25 cellular contexts compared by ENCODE assay signal in genomic region chr3:11807651-11808050, GRCh38. TPM values are rescaled to one million over a fixed set of nuclear protein-coding genes. Genes with fewer than 3 reads are reported as not detected.
DNase-seq lines count a peak whose midpoint lies in the region; ATAC-seq and TF ChIP-seq lines count a peak whose summit lies in the region.
"Had no signal": no experiment of that assay in that cellular context is flagged by ENCODE, and none has a peak within 500 bp of the region (broad histone marks: within the 10 kb centered on the region; RNA-seq: fewer than 3 reads in every experiment).

No MANE protein-coding gene starts in this region.

- TF ChIP-seq POLR2A in breast epithelium (IDR thresholded peaks at IDR 0.05), result no peak

- dilution Hi-C loops in mammary epithelial cell (cut with HindIII; ENCODE audit: low sequenced_read_pairs), result no loop called here

- H4K20me1 ChIP-seq in mammary epithelial cell (ENCODE audit: insufficient read depth, low read length), result no peaks in the 10 kb centered on the region

- no peaks in the 10 kb centered on the region for H3K4me1 Mint-ChIP-seq in mesothelial cell of epicardium
- H3K4me1 Mint-ChIP-seq: activated naive CD8-positive, alpha-beta T cell treated with anti-CD3 and anti-CD28 coated beads, Interleukin-2, amount 50 U/mL, for 24 hours; brain; neural crest cell had no signal

- H3K27ac Mint-ChIP-seq in mesothelial cell of epicardium, result peak overlapping the region; percentile 62
- H3K27ac Mint-ChIP-seq: activated naive CD8-positive, alpha-beta T cell treated with anti-CD3 and anti-CD28 coated beads, Interleukin-2, amount 50 U/mL, for 24 hours; CD4-positive, alpha-beta T cell had no signal

- TF ChIP-seq CTCF in breast epithelium (IDR thresholded peaks at IDR 0.05), result no peak
- no peak for TF ChIP-seq CTCF in mammary epithelial cell (conservative IDR thresholded peaks at IDR 0.05 in 1 of 2, IDR thresholded peaks at IDR 0.05 in 1 of 2; ENCODE audit: extremely low read depth in 1 of 2, insufficient read depth in 1 of 2, low read depth in 1 of 2, low read length in 2 of 2)
- TF ChIP-seq CTCF in mesothelial cell of epicardium (IDR thresholded peaks at IDR 0.05; ENCODE audit: unreplicated experiment), result no peak

- no peaks in the 10 kb centered on the region for H3K79me2 ChIP-seq in mammary epithelial cell (ENCODE audit: insufficient read depth, low read length)

- in situ Hi-C loops in mammary epithelial cell (cut with MboI; ENCODE audit: low sequenced_read_pairs in 2 of 2), result loop anchor here (10.0 kb wide), 3 partner anchors 153 to 433 kb away; no protein-coding TSS in a partner anchor

- intact Hi-C loops in breast epithelium (cut with DNase I; ENCODE audit: low total_unique reads) (loop anchor here (10.0 kb wide), 1 partner anchor 433 kb away; no protein-coding TSS in a partner anchor), mammary epithelial cell (cut with micrococcal nuclease) (loop anchor here (10.0 kb wide), 1 partner anchor 223 kb away; no protein-coding TSS in a partner anchor)

- H3K9me3 Mint-ChIP-seq in mesothelial cell of epicardium, result peaks cover 8% of the 10 kb centered on the region
- H3K9me3 Mint-ChIP-seq: activated naive CD8-positive, alpha-beta T cell treated with anti-CD3 and anti-CD28 coated beads, Interleukin-2, amount 50 U/mL, for 24 hours; CD4-positive, alpha-beta T cell had no signal

- H3K4me3 Mint-ChIP-seq in mesothelial cell of epicardium, result no peak overlapping the region
- H3K4me3 Mint-ChIP-seq: activated naive CD8-positive, alpha-beta T cell treated with anti-CD3 and anti-CD28 coated beads, Interleukin-2, amount 50 U/mL, for 24 hours; brain; CD4-positive, alpha-beta T cell; IgD-negative memory B cell; neural crest cell had no signal

- H3K4me2 ChIP-seq in mammary epithelial cell (ENCODE audit: insufficient read depth, low read depth, low read length), result no peak overlapping the region
- H3K4me2 ChIP-seq: A549 had no signal

- H3K27ac ChIP-seq in breast epithelium, result peak overlapping the region; percentile 61 to 79
- H3K27ac ChIP-seq in mammary epithelial cell (ENCODE audit: insufficient read depth, low read depth, low read length), result no peak overlapping the region
- H3K27ac ChIP-seq: A549, left lung, SJSA1, thoracic aorta had no signal

- no peak for ATAC-seq in HG03095 (IDR thresholded peaks at IDR 0.05; ENCODE audit: unreplicated experiment)
- ATAC-seq: A549, heart left ventricle, left lung had no signal

- no peaks in the 10 kb centered on the region for H3K27me3 ChIP-seq in breast epithelium
- no peaks in the 10 kb centered on the region for H3K27me3 ChIP-seq in mammary epithelial cell (ENCODE audit: insufficient read depth, low read length)
- H3K27me3 ChIP-seq: heart left ventricle, left lung, SJSA1 had no signal

- H3K36me3 Mint-ChIP-seq in mesothelial cell of epicardium, result peaks cover 47% of the 10 kb centered on the region

- peaks cover 0 to under 1% of the 10 kb centered on the region in 2 donors for H3K9me3 ChIP-seq in breast epithelium
- no peaks in the 10 kb centered on the region for H3K9me3 ChIP-seq in mammary epithelial cell (replicated peaks; ENCODE audit: insufficient read depth, low read length)
- H3K9me3 ChIP-seq: mucosa of descending colon, thoracic aorta had no signal

- no TSS peak for BruUV-seq in mammary epithelial cell (replicated peaks; lab: Mats Ljungman, UMichigan)

- H3K36me3 ChIP-seq in breast epithelium (peaks cover 5% of the 10 kb centered on the region), mammary epithelial cell (ENCODE audit: insufficient read depth, low read length) (no peaks in the 10 kb centered on the region)

- no peaks in the 10 kb centered on the region for H3K27me3 Mint-ChIP-seq in mesothelial cell of epicardium (ENCODE audit: low read depth)
- H3K27me3 Mint-ChIP-seq: activated naive CD8-positive, alpha-beta T cell treated with anti-CD3 and anti-CD28 coated beads, Interleukin-2, amount 50 U/mL, for 24 hours; CD4-positive, alpha-beta T cell; IgD-negative memory B cell had no signal

- H3K4me1 ChIP-seq in breast epithelium (no peaks in the 10 kb centered on the region), mammary epithelial cell (ENCODE audit: insufficient read depth, low read length) (no peaks in the 10 kb centered on the region)
- H3K4me1 ChIP-seq: A549, heart left ventricle, left lung had no signal

- CTCF ChIA-PET in mammary epithelial cell (lab: Charles Lee; ENCODE audit: low non-redundant PET), result no interaction called here

- DNase-seq in breast epithelium (ENCODE audit: low spot score in 2 of 2) (no peak), mammary epithelial cell (no peak), amniotic epithelial cell (ENCODE audit: low read depth) (peak; percentile 42), mesothelial cell of epicardium (ENCODE audit: low spot score in 2 of 2, unreplicated experiment in 2 of 2) (no peak), ureter (ENCODE audit: low spot score) (no peak), DMS79 treated with DMSO at 0.1 percent for 48 hours (lab: John Stamatoyannopoulos, UW) (no peak), T1000 (lab: John Stamatoyannopoulos, UW) (no peak)
- DNase-seq: activated CD4-positive, alpha-beta T cell treated with anti-CD3 and anti-CD28 coated beads for 48 hours; activated naive CD8-positive, alpha-beta T cell treated with anti-CD3 and anti-CD28 coated beads, Interleukin-2, amount 50 U/mL, for 24 hours; CD4-positive, alpha-beta T cell; DMS153; GF-D8; HCEC 1CT; heart left ventricle; left lung; mucosa of descending colon; NK-92 treated with Interleukin-12 subunit alpha and Interleukin-12 subunit beta, amount 100 ng/mL, for 24 hours; stimulated activated CD4-positive, alpha-beta T cell treated with anti-CD3 and anti-CD28 coated beads, Interleukin-1b, Interleukin-23, amount 100 ng/mL, for 48 hours had no signal

- no peak overlapping the region for H3K4me3 ChIP-seq in breast epithelium
- no peak overlapping the region for H3K4me3 ChIP-seq in mammary epithelial cell (replicated peaks in 1 of 3; ENCODE audit: insufficient read depth in 1 of 3, low read depth in 2 of 3, low read length in 3 of 3)
- H3K4me3 ChIP-seq: A549, heart left ventricle, left lung, mucosa of descending colon, SJSA1, thoracic aorta had no signal

- H3K9ac ChIP-seq in mammary epithelial cell (ENCODE audit: insufficient read depth, low read length), result no peak overlapping the region

- H2AFZ ChIP-seq in mammary epithelial cell (ENCODE audit: low read depth, low read length), result no peak overlapping the region

- WGBS in mammary epithelial cell (ENCODE audit: low coverage, missing lambda C conversion rate), result 94% methylated on average over 6 of the region's 6 CpGs

RNA-seq across cellular contexts. Expression of gene TAMM41, which starts 39.0 kb away (rescaled TPM):
- total RNA-seq in breast epithelium (10 to 100 TPM in 2 of 3 donors, 1 to 10 TPM in 1; 6.7 to 16.8 (median 14.7) TPM), mammary epithelial cell (10 to 100 TPM; 10.3 to 26.4 TPM), mesothelial cell of epicardium (27.4 to 30.9 TPM (median 27.7 TPM) in 3 replicates), ureter (47.3 TPM)
- 14.6 TPM for polyA plus RNA-seq in mammary epithelial cell
- polyA minus RNA-seq in mammary epithelial cell, result 19.2 TPM
